ENCODE assay signal across 1 cellular context in genomic region chr5:116455061-116455460, GRCh38.
TF ChIP-seq lines count a peak whose summit lies in the region.

No MANE protein-coding gene starts in this region.

TF ChIP-seq in WTC11, 78 proteins besides CTCF, POLR2A, EP300 and RAD21 (continued from another document):
- TF ChIP-seq, protein P1, sequence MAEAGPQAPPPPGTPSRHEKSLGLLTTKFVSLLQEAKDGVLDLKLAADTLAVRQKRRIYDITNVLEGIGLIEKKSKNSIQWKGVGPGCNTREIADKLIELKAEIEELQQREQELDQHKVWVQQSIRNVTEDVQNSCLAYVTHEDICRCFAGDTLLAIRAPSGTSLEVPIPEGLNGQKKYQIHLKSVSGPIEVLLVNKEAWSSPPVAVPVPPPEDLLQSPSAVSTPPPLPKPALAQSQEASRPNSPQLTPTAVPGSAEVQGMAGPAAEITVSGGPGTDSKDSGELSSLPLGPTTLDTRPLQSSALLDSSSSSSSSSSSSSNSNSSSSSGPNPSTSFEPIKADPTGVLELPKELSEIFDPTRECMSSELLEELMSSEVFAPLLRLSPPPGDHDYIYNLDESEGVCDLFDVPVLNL (CRISPR knock-in tag; IDR thresholded peaks at IDR 0.05; ENCODE audit: borderline replicate concordance, low read depth): no peak
- TF ChIP-seq, protein P2, sequence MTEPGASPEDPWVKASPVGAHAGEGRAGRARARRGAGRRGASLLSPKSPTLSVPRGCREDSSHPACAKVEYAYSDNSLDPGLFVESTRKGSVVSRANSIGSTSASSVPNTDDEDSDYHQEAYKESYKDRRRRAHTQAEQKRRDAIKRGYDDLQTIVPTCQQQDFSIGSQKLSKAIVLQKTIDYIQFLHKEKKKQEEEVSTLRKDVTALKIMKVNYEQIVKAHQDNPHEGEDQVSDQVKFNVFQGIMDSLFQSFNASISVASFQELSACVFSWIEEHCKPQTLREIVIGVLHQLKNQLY (CRISPR knock-in tag; IDR thresholded peaks at IDR 0.05): no peak
- TF ChIP-seq, protein P3, sequence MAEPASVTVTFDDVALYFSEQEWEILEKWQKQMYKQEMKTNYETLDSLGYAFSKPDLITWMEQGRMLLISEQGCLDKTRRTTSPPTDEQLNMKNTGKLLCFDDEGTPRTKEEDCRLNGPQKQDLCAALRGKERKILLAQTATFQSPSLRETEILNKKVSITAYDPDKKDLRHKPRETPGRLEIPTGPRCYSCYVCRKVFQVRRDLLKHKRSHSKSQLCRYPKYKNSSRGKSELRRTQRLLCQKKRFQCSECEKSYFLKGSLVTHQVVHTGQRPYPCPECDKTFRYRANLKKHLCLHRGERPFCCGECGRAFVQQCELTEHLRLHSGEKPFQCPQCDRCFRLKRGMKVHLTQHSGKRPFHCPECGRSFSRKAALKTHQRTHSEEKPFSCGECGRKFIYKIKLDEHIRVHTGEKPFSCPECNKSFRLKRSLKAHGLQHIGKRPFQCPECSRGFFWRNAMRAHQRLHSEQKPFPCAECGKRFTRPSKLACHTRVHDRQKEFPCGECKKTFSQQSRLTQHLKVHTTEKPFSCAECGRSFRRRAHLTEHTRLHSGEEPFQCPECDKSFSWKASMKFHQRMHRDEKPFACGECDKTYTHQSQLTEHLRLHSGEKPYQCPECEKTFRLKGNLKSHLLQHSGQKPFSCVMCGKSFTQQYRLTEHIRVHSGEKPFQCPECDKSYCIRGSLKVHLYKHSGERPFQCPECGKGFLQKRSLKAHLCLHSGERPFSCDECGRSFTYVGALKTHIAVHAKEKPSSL (CRISPR knock-in tag; conservative IDR thresholded peaks at IDR 0.05): no peak
- TF ChIP-seq ATF6 (CRISPR knock-in tag; IDR thresholded peaks at IDR 0.05): no peak
- TF ChIP-seq, protein P4, sequence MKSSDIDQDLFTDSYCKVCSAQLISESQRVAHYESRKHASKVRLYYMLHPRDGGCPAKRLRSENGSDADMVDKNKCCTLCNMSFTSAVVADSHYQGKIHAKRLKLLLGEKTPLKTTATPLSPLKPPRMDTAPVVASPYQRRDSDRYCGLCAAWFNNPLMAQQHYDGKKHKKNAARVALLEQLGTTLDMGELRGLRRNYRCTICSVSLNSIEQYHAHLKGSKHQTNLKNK (CRISPR knock-in tag; IDR thresholded peaks at IDR 0.05): no peak
- TF ChIP-seq, protein P5, sequence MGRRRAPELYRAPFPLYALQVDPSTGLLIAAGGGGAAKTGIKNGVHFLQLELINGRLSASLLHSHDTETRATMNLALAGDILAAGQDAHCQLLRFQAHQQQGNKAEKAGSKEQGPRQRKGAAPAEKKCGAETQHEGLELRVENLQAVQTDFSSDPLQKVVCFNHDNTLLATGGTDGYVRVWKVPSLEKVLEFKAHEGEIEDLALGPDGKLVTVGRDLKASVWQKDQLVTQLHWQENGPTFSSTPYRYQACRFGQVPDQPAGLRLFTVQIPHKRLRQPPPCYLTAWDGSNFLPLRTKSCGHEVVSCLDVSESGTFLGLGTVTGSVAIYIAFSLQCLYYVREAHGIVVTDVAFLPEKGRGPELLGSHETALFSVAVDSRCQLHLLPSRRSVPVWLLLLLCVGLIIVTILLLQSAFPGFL (CRISPR knock-in tag; IDR thresholded peaks at IDR 0.05; ENCODE audit: borderline replicate concordance): no peak
- no peak for TF ChIP-seq GABPB1 (CRISPR knock-in tag; IDR thresholded peaks at IDR 0.05)
TF ChIP-seq in WTC11: peak in this region for 0.
